Comparison of ENCODE assay signal across 1 cellular context in genomic region chr2:14779252-14779651, GRCh38.
TF ChIP-seq lines count a peak whose summit lies in the region.

No MANE protein-coding gene starts in this region.

TF ChIP-seq in HepG2, 621 proteins besides CTCF, POLR2A, EP300 and RAD21 (continued from another document):
- TF ChIP-seq, protein P1, sequence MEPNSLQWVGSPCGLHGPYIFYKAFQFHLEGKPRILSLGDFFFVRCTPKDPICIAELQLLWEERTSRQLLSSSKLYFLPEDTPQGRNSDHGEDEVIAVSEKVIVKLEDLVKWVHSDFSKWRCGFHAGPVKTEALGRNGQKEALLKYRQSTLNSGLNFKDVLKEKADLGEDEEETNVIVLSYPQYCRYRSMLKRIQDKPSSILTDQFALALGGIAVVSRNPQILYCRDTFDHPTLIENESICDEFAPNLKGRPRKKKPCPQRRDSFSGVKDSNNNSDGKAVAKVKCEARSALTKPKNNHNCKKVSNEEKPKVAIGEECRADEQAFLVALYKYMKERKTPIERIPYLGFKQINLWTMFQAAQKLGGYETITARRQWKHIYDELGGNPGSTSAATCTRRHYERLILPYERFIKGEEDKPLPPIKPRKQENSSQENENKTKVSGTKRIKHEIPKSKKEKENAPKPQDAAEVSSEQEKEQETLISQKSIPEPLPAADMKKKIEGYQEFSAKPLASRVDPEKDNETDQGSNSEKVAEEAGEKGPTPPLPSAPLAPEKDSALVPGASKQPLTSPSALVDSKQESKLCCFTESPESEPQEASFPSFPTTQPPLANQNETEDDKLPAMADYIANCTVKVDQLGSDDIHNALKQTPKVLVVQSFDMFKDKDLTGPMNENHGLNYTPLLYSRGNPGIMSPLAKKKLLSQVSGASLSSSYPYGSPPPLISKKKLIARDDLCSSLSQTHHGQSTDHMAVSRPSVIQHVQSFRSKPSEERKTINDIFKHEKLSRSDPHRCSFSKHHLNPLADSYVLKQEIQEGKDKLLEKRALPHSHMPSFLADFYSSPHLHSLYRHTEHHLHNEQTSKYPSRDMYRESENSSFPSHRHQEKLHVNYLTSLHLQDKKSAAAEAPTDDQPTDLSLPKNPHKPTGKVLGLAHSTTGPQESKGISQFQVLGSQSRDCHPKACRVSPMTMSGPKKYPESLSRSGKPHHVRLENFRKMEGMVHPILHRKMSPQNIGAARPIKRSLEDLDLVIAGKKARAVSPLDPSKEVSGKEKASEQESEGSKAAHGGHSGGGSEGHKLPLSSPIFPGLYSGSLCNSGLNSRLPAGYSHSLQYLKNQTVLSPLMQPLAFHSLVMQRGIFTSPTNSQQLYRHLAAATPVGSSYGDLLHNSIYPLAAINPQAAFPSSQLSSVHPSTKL (CRISPR knock-in tag; IDR thresholded peaks at IDR 0.05): peak; percentile 66
- no peak for TF ChIP-seq ZFP62 (CRISPR knock-in tag; IDR thresholded peaks at IDR 0.05)
TF ChIP-seq in HepG2: peak in this region for 18.
